8 cellular contexts compared by ENCODE assay signal in the genomic region with DNA sequence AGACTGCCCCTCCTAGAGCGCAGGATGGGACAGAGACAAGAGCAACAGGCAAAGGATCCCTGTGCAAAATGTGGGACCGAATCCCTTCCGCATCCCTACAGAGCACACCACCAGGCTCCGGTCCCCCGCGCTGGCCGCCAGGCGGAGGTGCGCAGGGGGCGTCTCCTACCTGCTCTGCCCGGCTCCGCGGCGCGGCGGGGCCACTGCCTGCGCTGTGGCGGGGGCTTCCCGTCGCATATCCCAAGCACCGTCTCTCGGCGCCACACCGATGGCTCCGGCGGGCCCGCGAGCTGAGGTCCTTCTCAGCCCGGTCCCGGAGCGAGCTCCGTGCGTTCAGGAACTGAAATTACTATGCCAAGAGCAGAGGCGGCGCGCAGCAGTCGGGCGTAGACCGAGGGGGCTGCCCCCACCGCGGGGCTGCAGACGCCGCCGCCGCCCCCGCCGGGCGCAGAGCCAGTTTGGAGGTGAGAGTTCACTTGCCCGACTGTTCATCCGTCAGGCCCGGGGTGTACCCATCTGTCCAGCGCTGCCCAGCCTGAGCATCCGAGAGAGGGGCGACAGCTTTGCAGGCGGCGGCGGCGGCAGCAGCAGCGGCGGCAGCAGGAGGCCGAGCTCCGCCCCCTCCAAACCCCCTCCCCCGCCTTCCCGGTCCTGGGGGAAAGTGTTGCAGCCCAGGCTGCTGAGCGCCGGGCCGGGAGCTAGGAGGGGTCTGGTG. TPM values are rescaled to one million over a fixed set of nuclear protein-coding genes. Genes with fewer than 3 reads are reported as not detected.
DNase-seq lines count a peak whose midpoint lies in the region; ATAC-seq and TF ChIP-seq lines count a peak whose summit lies in the region.

A gene (minus strand): TSS at position 355 of the 715 bp plus-strand sequence. CDS start 57,690 bp downstream, outside the sequence.

- no peaks in the 10 kb centered on the region for H3K27me3 ChIP-seq in HCT116 (ENCODE audit: insufficient read depth, low read length)

- no peaks in the 10 kb centered on the region for H3K36me3 ChIP-seq in HCT116 (ENCODE audit: control insufficient read depth in 1 of 2, insufficient read depth in 2 of 2, low read length in 2 of 2)

- H2AFZ ChIP-seq in HCT116 (ENCODE audit: low read depth, low read length, poor library complexity, severe bottlenecking): peak within 1 kb of the TSS; percentile 78

- H3K27ac ChIP-seq in HCT116 (ENCODE audit: low read depth, low read length): no peak within 1 kb of the TSS; the same call in 1 of the 2 replicates

- no peak for TF ChIP-seq CTCF in HCT116 (IDR thresholded peaks at IDR 0.05 in 2 of 3, conservative IDR thresholded peaks at IDR 0.05 in 1 of 3; ENCODE audit: borderline replicate concordance in 1 of 3, insufficient read depth in 1 of 3, low read depth in 2 of 3, low read length in 2 of 3)

- intact Hi-C loops in HCT116 (cut with micrococcal nuclease): no loop called here
- intact Hi-C loops in activated CD4-positive, alpha-beta memory T cell treated with anti-CD3 and anti-CD28 coated beads for 36 hours (cut with micrococcal nuclease): loop anchor here (1.0 to 10.0 kb wide), 4 partner anchors 10 to 783 kb away; a partner anchor contains a TSS

- DNase-seq in EH (ENCODE audit: low read depth) (peak; percentile 9), HCT116 (ENCODE audit: low read depth, low spot score) (no peak), NCI-H2029 treated with DMSO at 0.1 percent for 48 hours (lab: John Stamatoyannopoulos, UW) (peak; percentile 6), ecto neural progenitor cell (ENCODE audit: low spot score) (peak; percentile 78), memory B cell (ENCODE audit: low spot score in 2 of 2) (peak; percentile 47 to 52), NCI-H2107 treated with DMSO at 0.1 percent for 48 hours (lab: John Stamatoyannopoulos, UW; ENCODE audit: unreplicated experiment) (no peak)
- peak; percentile 81 for DNase-seq in activated CD4-positive, alpha-beta memory T cell treated with anti-CD3 and anti-CD28 coated beads for 36 hours
- peak; percentile 58 for DNase-seq in stimulated activated CD8-positive, alpha-beta memory T cell treated with anti-CD3 and anti-CD28 coated beads, Interleukin-12 subunit alpha, Interleukin-12 subunit beta, amount 100 ng/mL, for 4 hours (ENCODE audit: low read depth)

- no peak for TF ChIP-seq RAD21 in HCT116 (IDR thresholded peaks at IDR 0.05; ENCODE audit: low read depth)

- RAD21 ChIA-PET in HCT116 (lab: Charles Lee; ENCODE audit: low non-redundant PET in 1 of 2, low total read pairs in 2 of 2, uncharacterized antibody in 2 of 2, unreplicated experiment in 2 of 2): no interaction called here

- no peak for TF ChIP-seq POLR2A in HCT116 (IDR thresholded peaks at IDR 0.05; ENCODE audit: borderline replicate concordance, extremely low read depth, insufficient read depth, insufficient read length)

- H3K9me3 ChIP-seq in HCT116 (ENCODE audit: control insufficient read depth in 1 of 2, insufficient read depth in 1 of 2, low read depth in 1 of 2, low read length in 2 of 2): no peaks in the 10 kb centered on the region

- H3K4me1 Mint-ChIP-seq in activated CD4-positive, alpha-beta memory T cell treated with anti-CD3 and anti-CD28 coated beads for 36 hours (ENCODE audit: low read depth): peaks cover 62% of the 10 kb centered on the region
- H3K4me1 Mint-ChIP-seq in memory B cell: peaks cover 23% of the 10 kb centered on the region

- ATAC-seq in HCT116: peak; percentile 86
- ATAC-seq in memory B cell (ENCODE audit: low read depth): peak; percentile 85

- H3K9ac ChIP-seq in HCT116 (ENCODE audit: low read length): peak within 1 kb of the TSS; percentile 19; the same call in 1 of the 2 replicates

- no TSS peak for BruUV-seq in HCT116 (replicated peaks; lab: Mats Ljungman, UMichigan)

- H3K79me2 ChIP-seq in HCT116 (ENCODE audit: insufficient read depth, low read length): no peaks in the 10 kb centered on the region

- peak within 1 kb of the TSS; percentile 89 for H3K4me3 Mint-ChIP-seq in activated CD4-positive, alpha-beta memory T cell treated with anti-CD3 and anti-CD28 coated beads for 36 hours
- peak within 1 kb of the TSS; percentile 89 for H3K4me3 Mint-ChIP-seq in memory B cell

- H3K27ac Mint-ChIP-seq in activated CD4-positive, alpha-beta memory T cell treated with anti-CD3 and anti-CD28 coated beads for 36 hours: peak within 1 kb of the TSS; percentile 83
- H3K27ac Mint-ChIP-seq in memory B cell: peak within 1 kb of the TSS; percentile 81

- peaks cover 9% of the 10 kb centered on the region for H3K36me3 Mint-ChIP-seq in activated CD4-positive, alpha-beta memory T cell treated with anti-CD3 and anti-CD28 coated beads for 36 hours
- H3K36me3 Mint-ChIP-seq in memory B cell: no peaks in the 10 kb centered on the region

- H3K9me3 Mint-ChIP-seq in activated CD4-positive, alpha-beta memory T cell treated with anti-CD3 and anti-CD28 coated beads for 36 hours: no peaks in the 10 kb centered on the region
- H3K9me3 Mint-ChIP-seq in memory B cell: no peaks in the 10 kb centered on the region

- peak within 1 kb of the TSS; percentile 79 for H3K4me2 ChIP-seq in HCT116 (ENCODE audit: low read length)

- H3K4me3 ChIP-seq in HCT116 (replicated peaks in 1 of 2; ENCODE audit: low read depth in 1 of 2, low read length in 2 of 2): peak within 1 kb of the TSS; percentile 45 to 59

- H4K20me1 ChIP-seq in HCT116 (ENCODE audit: insufficient read depth): no peaks in the 10 kb centered on the region

- H3K9me2 ChIP-seq in HCT116 (ENCODE audit: insufficient read depth): no peaks in the 10 kb centered on the region

- H3K27me3 Mint-ChIP-seq in activated CD4-positive, alpha-beta memory T cell treated with anti-CD3 and anti-CD28 coated beads for 36 hours: no peaks in the 10 kb centered on the region
- peaks cover 4% of the 10 kb centered on the region for H3K27me3 Mint-ChIP-seq in memory B cell

- peaks cover 0 to 6% of the 10 kb centered on the region in 2 experiments; a peak in 1 of 4 replicates for H3K4me1 ChIP-seq in HCT116 (ENCODE audit: control insufficient read depth in 1 of 2, insufficient read depth in 2 of 2, low read length in 2 of 2)

- POLR2A ChIA-PET in HCT116 (lab: Charles Lee): no interaction called here
- POLR2A ChIA-PET in activated CD4-positive, alpha-beta memory T cell treated with anti-CD3 and anti-CD28 coated beads for 36 hours (lab: Charles Lee): interaction anchor here (0.9 to 2.0 kb wide), 6 partner anchors 9 to 59 kb away, joined by 3 to 27 read pairs (median 10); no protein-coding TSS in a partner anchor

- CTCF ChIA-PET in HCT116 (lab: Charles Lee): no interaction called here
- CTCF ChIA-PET in activated CD4-positive, alpha-beta memory T cell treated with anti-CD3 and anti-CD28 coated beads for 36 hours (lab: Charles Lee): interaction anchor here (0.6 to 2.4 kb wide), 7 partner anchors 9 to 81 kb away, joined by 3 to 9 read pairs (median 6); no protein-coding TSS in a partner anchor

TF ChIP-seq in HCT116, 20 proteins besides CTCF, POLR2A, EP300 and RAD21:
- TF ChIP-seq, protein P1, sequence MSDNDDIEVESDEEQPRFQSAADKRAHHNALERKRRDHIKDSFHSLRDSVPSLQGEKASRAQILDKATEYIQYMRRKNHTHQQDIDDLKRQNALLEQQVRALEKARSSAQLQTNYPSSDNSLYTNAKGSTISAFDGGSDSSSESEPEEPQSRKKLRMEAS (IDR thresholded peaks at IDR 0.05): no peak
- TF ChIP-seq YY1 (IDR thresholded peaks at IDR 0.05; ENCODE audit: extremely low read depth, insufficient replicate concordance, low read depth, low read length): no peak
- no peak for TF ChIP-seq CEBPB (IDR thresholded peaks at IDR 0.05; ENCODE audit: low read depth)
- TF ChIP-seq, protein P2, sequence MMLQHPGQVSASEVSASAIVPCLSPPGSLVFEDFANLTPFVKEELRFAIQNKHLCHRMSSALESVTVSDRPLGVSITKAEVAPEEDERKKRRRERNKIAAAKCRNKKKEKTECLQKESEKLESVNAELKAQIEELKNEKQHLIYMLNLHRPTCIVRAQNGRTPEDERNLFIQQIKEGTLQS (IDR thresholded peaks at IDR 0.05): no peak
- no peak for TF ChIP-seq EGR1 (IDR thresholded peaks at IDR 0.05; ENCODE audit: low read depth)
- no peak for TF ChIP-seq JUND (IDR thresholded peaks at IDR 0.05)
- no peak for TF ChIP-seq EZH2phosphoT487 (IDR thresholded peaks at IDR 0.05; ENCODE audit: borderline replicate concordance)
- TF ChIP-seq ELF1 (IDR thresholded peaks at IDR 0.05; ENCODE audit: borderline replicate concordance, low read depth): no peak
- no peak for TF ChIP-seq FOSL1 (IDR thresholded peaks at IDR 0.05; ENCODE audit: low read depth)
- no peak for TF ChIP-seq TCF7L2 (IDR thresholded peaks at IDR 0.05; ENCODE audit: borderline replicate concordance, extremely low read depth, insufficient read depth, insufficient read length)
- TF ChIP-seq SP1 (IDR thresholded peaks at IDR 0.05; ENCODE audit: low read depth): no peak

RNA-seq across cellular contexts. Expression of the gene that starts here (rescaled TPM):
- total RNA-seq in HCT116 (2021; ENCODE audit: unreplicated experiment): 0.39 TPM
- polyA plus RNA-seq in HCT116 (2012): 0.05 and 0.12 TPM in 2 replicates
- 10 to 100 TPM; 20.0 to 22.7 TPM for total RNA-seq in activated CD4-positive, alpha-beta memory T cell treated with anti-CD3 and anti-CD28 coated beads for 36 hours

Comparison
In these comparisons a context has a peak if more than half of its experiments do, and no peak if none do; other contexts are left out.
1. RNA of the gene that starts here (total RNA-seq): 20.0 to 22.7 TPM in activated CD4-positive, alpha-beta memory T cell treated with anti-CD3 and anti-CD28 coated beads for 36 hours; 0.39 TPM in HCT116 (single experiment); every median in the first group is over 10 times any median in the second.
2. Peak in ATAC-seq, H3K4me3 ChIP-seq, H3K9ac ChIP-seq and H3K4me2 ChIP-seq in HCT116; RNA of the gene not detected or under 1 TPM.
3. DNase-seq: peak in EH (single experiment), NCI-H2029 treated with DMSO at 0.1 percent for 48 hours (single experiment), activated CD4-positive, alpha-beta memory T cell treated with anti-CD3 and anti-CD28 coated beads for 36 hours (single experiment), ecto neural progenitor cell (single experiment), memory B cell (2 of 2) and stimulated activated CD8-positive, alpha-beta memory T cell treated with anti-CD3 and anti-CD28 coated beads, Interleukin-12 subunit alpha, Interleukin-12 subunit beta, amount 100 ng/mL, for 4 hours (single experiment); none in HCT116 (single experiment) and NCI-H2107 treated with DMSO at 0.1 percent for 48 hours (single experiment).